Comparison of ENCODE assay signal across 12 cellular contexts in the genomic region with DNA sequence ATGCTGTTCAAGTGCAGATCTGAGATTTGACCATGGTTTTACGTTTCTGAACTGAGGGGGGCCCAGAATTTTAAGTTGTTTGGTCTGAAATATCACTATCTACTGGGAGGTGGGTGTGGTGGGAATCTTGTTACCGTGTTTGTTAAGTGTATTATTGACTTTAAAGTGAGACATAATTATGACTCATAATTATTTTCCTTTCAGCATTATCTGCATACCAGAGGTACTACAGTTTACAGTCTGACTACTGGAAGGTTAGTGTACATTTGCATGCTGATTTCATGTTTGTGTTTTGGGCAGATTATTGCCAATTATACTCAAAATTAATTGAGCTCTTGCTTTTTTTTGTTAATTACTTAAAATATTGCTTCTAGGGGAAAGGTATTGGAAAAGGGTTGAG.
DNase-seq lines count a peak whose midpoint lies in the region; FAIRE-seq and TF ChIP-seq lines count a peak whose summit lies in the region.
"Had no signal": no experiment of that assay in that cellular context is flagged by ENCODE, and none has a peak within 500 bp of the region (broad histone marks: within the 10 kb centered on the region; RNA-seq: fewer than 3 reads in every experiment).

No MANE protein-coding gene starts in this region.

- H3K36me3 ChIP-seq in HUES6 (ENCODE audit: control insufficient read depth, insufficient read depth, low read length) (peaks cover 73% of the 10 kb centered on the region), bronchial epithelial cell (ENCODE audit: control insufficient read depth, insufficient read depth, low read length) (no peaks in the 10 kb centered on the region), mesenchymal stem cell (ENCODE audit: control insufficient read depth in 1 of 2, insufficient read depth in 2 of 2, low read depth in 1 of 2, low read length in 2 of 2) (peaks cover 0 to 14% of the 10 kb centered on the region in 2 experiments), adrenal gland (replicated peaks in 1 of 2) (no peaks in the 10 kb centered on the region)

- TF ChIP-seq CTCF in Calu3 (IDR thresholded peaks at IDR 0.05; ENCODE audit: unreplicated experiment) (no peak), bronchial epithelial cell (IDR thresholded peaks at IDR 0.05; ENCODE audit: insufficient read depth, low read length, severe bottlenecking) (no peak), adrenal gland (IDR thresholded peaks at IDR 0.05) (no peak)

- H3K4ac ChIP-seq in mesenchymal stem cell (ENCODE audit: low read depth in 1 of 2, low read length in 2 of 2), result no peak overlapping the region

- no peak overlapping the region for H3K23ac ChIP-seq in mesenchymal stem cell (ENCODE audit: low read length in 2 of 2)

- BruUV-seq in Calu3 (replicated peaks; lab: Mats Ljungman, UMichigan), result no TSS peak

- H3K4me3 Mint-ChIP-seq in Calu3 (ENCODE audit: low read depth, unreplicated experiment), result peak overlapping the region; percentile 6
- H3K4me3 Mint-ChIP-seq: activated T-helper 1 cell treated with anti-CD3 and anti-CD28 coated beads, Interleukin-12 subunit alpha, Interleukin-12 subunit beta, Interleukin-2, Interleukin-4 antibody, amounts not matched to agents 30 ng/mL and 10 ng/mL and 1 ng/mL, durations not matched to agents 14 hours and 24 hours and 36 hours; stimulated activated naive CD8-positive, alpha-beta T cell treated with anti-CD3 and anti-CD28 coated beads, Interleukin-15, amount 100 ng/mL, for 72 hours had no signal

- H3K27me3 ChIP-seq in HUES6 (ENCODE audit: control insufficient read depth, insufficient read depth, low read length) (no peaks in the 10 kb centered on the region), bronchial epithelial cell (ENCODE audit: control insufficient read depth, insufficient read depth, low read length) (no peaks in the 10 kb centered on the region), mesenchymal stem cell (ENCODE audit: control insufficient read depth in 1 of 2, insufficient read depth in 1 of 2, low read length in 2 of 2) (no peaks in the 10 kb centered on the region), adrenal gland (no peaks in the 10 kb centered on the region)

- H3K4me1 ChIP-seq in HUES6 (ENCODE audit: control insufficient read depth, insufficient read depth, low read length) (peaks cover 3% of the 10 kb centered on the region; the same call in 1 of the 2 replicates), mesenchymal stem cell (ENCODE audit: control insufficient read depth, insufficient read depth, low read depth, low read length) (peaks cover 2% of the 10 kb centered on the region), adrenal gland (replicated peaks in 1 of 2) (no peaks in the 10 kb centered on the region)

- no peak overlapping the region for H3K18ac ChIP-seq in mesenchymal stem cell (ENCODE audit: low read depth in 1 of 2, low read length in 2 of 2)

- peak overlapping the region; percentile 64 for H3K27ac Mint-ChIP-seq in Calu3 (ENCODE audit: unreplicated experiment)
- H3K27ac Mint-ChIP-seq: activated T-helper 1 cell treated with anti-CD3 and anti-CD28 coated beads, Interleukin-12 subunit alpha, Interleukin-12 subunit beta, Interleukin-2, Interleukin-4 antibody, amounts not matched to agents 30 ng/mL and 10 ng/mL and 1 ng/mL, durations not matched to agents 14 hours and 24 hours and 36 hours; stimulated activated naive CD8-positive, alpha-beta T cell treated with anti-CD3 and anti-CD28 coated beads, Interleukin-15, amount 100 ng/mL, for 72 hours had no signal

- no peak overlapping the region for H2AK5ac ChIP-seq in mesenchymal stem cell (ENCODE audit: low read length, severe bottlenecking)

- H2BK120ac ChIP-seq in mesenchymal stem cell (ENCODE audit: low read depth, low read length), result no peak overlapping the region

- no peak for TF ChIP-seq POLR2A in adrenal gland (IDR thresholded peaks at IDR 0.05)

- H3K14ac ChIP-seq in mesenchymal stem cell (ENCODE audit: low read length in 2 of 2), result no peak overlapping the region

- H3K27ac ChIP-seq in HUES6 (ENCODE audit: low read depth, low read length) (peak overlapping the region; percentile 1; the same call in 1 of the 2 replicates), mesenchymal stem cell (ENCODE audit: low read length, poor library complexity, severe bottlenecking) (no peak overlapping the region), adrenal gland (no peak overlapping the region)

- H3K36me3 Mint-ChIP-seq in Calu3 (ENCODE audit: insufficient read depth, unreplicated experiment), result no peaks in the 10 kb centered on the region

- H3K4me2 ChIP-seq in mesenchymal stem cell (ENCODE audit: low read length, poor library complexity, severe bottlenecking), result no peak overlapping the region

- no peak overlapping the region for H2BK12ac ChIP-seq in mesenchymal stem cell (ENCODE audit: low read length in 2 of 2)

- FAIRE-seq in bronchial epithelial cell (lab: Jason Lieb, UNC), result no peak

- H3K9ac ChIP-seq in HUES6 (ENCODE audit: low read length) (no peak overlapping the region), mesenchymal stem cell (ENCODE audit: low read length) (no peak overlapping the region)

- H3K9me3 ChIP-seq in HUES6 (ENCODE audit: control insufficient read depth, insufficient read depth, low read depth, low read length), result peaks cover 10% of the 10 kb centered on the region; the same call in 1 of the 2 replicates
- H3K9me3 ChIP-seq in mesenchymal stem cell (ENCODE audit: control insufficient read depth, low read length), result peaks cover 7% of the 10 kb centered on the region
- H3K9me3 ChIP-seq in adrenal gland (replicated peaks in 1 of 3), result peaks cover 0 to 12% (median 0%) of the 10 kb centered on the region in 3 donors

- intact Hi-C loops in Calu3 (cut with micrococcal nuclease; ENCODE audit: unreplicated experiment), result loop anchor here (5.0 kb wide), 1 partner anchor 38 kb away; no protein-coding TSS in a partner anchor
- intact Hi-C loops in adrenal gland (cut with DNase I), result no loop called here

- no peaks in the 10 kb centered on the region for H3K79me1 ChIP-seq in mesenchymal stem cell (replicated peaks; ENCODE audit: low read length, poor library complexity, severe bottlenecking)

- no peak overlapping the region for H2BK15ac ChIP-seq in mesenchymal stem cell (ENCODE audit: low read depth, poor library complexity, severe bottlenecking)

- CTCF ChIA-PET in Calu3 (lab: Charles Lee), result no interaction called here

- no peak overlapping the region for H4K91ac ChIP-seq in mesenchymal stem cell (ENCODE audit: low read length)

- H2AFZ ChIP-seq in mesenchymal stem cell (ENCODE audit: low read depth, low read length), result no peak overlapping the region

- H3K4me3 ChIP-seq in HUES6 (ENCODE audit: low read depth, low read length) (no peak overlapping the region), bronchial epithelial cell (ENCODE audit: low read depth, low read length) (peak overlapping the region; percentile 6), mesenchymal stem cell (ENCODE audit: insufficient read depth in 1 of 2, low read depth in 1 of 2, low read length in 2 of 2) (no peak overlapping the region), adrenal gland (no peak overlapping the region)

- no peak overlapping the region for H2BK5ac ChIP-seq in mesenchymal stem cell (ENCODE audit: low read depth, low read length, poor library complexity, severe bottlenecking)

- H3K9me3 Mint-ChIP-seq in Calu3 (ENCODE audit: low read depth, unreplicated experiment), result peaks cover 3% of the 10 kb centered on the region

- H3K27me3 Mint-ChIP-seq in Calu3 (ENCODE audit: unreplicated experiment), result no peaks in the 10 kb centered on the region
- H3K27me3 Mint-ChIP-seq: stimulated activated naive CD8-positive, alpha-beta T cell treated with anti-CD3 and anti-CD28 coated beads, Interleukin-15, amount 100 ng/mL, for 72 hours had no signal

- WGBS in mesenchymal stem cell, result 33% methylated on average over 1 of the region's 2 CpGs
- WGBS in adrenal gland, 4 donors, result 45 to 50% (median 47%) methylated on average over 2 of the region's 2 CpGs

- H4K8ac ChIP-seq in mesenchymal stem cell (ENCODE audit: low read length), result no peak overlapping the region

- peaks cover 45% of the 10 kb centered on the region for H3K4me1 Mint-ChIP-seq in Calu3 (ENCODE audit: low read depth, unreplicated experiment)

- peak; percentile 19 for DNase-seq in Calu3
- DNase-seq in bronchial epithelial cell (ENCODE audit: low read depth), result peak; percentile 84
- DNase-seq in mesenchymal stem cell, result peak; percentile 23
- no peak for DNase-seq in H4 (ENCODE audit: low spot score)
- DNase-seq in amniotic stem cell (lab: John Stamatoyannopoulos, UW), result no peak
- no peak for DNase-seq in inferior parietal cortex (ENCODE audit: extremely low spot score)
- no peak for DNase-seq in adrenal gland
- DNase-seq: NCI-H2081; right cardiac atrium; stimulated activated naive CD8-positive, alpha-beta T cell treated with anti-CD3 and anti-CD28 coated beads, Interleukin-15, amount 100 ng/mL, for 72 hours had no signal

Comparison
In these comparisons a context has a peak if more than half of its experiments do, and no peak if none do; other contexts are left out.
1. DNase-seq: peak in Calu3 (single experiment), bronchial epithelial cell (single experiment) and mesenchymal stem cell (single experiment); none in H4 (single experiment), amniotic stem cell (single experiment), inferior parietal cortex (single experiment) and adrenal gland (0 of 7).